1 cellular context compared by ENCODE assay signal in the genomic region with DNA sequence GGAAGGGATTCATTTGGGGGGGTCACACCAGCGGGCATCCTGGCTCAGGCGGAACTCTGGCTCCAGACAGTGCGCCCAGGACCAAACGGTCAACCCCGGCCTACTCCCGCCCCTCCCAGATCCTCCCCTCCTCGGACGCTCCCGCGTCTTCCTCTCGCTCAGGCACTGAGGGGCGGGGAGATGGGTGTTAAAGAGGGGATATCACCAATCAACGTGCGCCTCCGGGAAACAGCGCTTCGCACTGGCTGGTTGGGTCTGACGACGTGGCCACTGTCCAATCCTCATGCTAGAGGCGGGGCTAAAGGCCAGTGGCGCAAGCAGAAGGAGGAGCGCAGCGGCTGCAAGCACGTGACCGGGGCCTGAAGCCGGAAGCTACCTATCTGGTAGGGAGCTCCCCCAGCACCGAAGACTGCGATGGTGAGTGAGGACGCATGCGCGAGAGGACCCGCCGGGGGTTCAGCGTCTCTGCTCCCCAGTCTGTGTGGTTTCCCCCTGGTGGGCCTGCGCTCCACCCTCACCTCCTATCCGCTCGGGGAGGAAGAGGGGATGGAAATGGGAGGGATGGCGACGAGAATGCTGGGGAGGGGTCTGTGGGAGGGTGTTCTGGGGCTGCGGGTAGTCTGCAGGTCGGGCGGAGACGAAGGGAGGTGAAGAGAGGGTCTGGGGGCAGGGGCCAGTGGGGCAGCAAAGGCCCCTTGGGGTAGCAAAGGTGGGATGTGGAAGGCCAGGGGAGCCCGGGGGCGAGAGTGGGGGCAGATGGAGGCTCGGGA.
A peak's percentile ranks its signal among the peaks of the same experiment; 100 is the strongest.
TF ChIP-seq lines count a peak whose summit lies in the region.

A gene (plus strand): TSS at position 360 of the 770 bp plus-strand sequence. CDS start 55 bp downstream, at position 415.

TF ChIP-seq in HepG2, 621 proteins besides CTCF, POLR2A, EP300 and RAD21 (continued from another document and continues in another):
- TF ChIP-seq, protein P1, sequence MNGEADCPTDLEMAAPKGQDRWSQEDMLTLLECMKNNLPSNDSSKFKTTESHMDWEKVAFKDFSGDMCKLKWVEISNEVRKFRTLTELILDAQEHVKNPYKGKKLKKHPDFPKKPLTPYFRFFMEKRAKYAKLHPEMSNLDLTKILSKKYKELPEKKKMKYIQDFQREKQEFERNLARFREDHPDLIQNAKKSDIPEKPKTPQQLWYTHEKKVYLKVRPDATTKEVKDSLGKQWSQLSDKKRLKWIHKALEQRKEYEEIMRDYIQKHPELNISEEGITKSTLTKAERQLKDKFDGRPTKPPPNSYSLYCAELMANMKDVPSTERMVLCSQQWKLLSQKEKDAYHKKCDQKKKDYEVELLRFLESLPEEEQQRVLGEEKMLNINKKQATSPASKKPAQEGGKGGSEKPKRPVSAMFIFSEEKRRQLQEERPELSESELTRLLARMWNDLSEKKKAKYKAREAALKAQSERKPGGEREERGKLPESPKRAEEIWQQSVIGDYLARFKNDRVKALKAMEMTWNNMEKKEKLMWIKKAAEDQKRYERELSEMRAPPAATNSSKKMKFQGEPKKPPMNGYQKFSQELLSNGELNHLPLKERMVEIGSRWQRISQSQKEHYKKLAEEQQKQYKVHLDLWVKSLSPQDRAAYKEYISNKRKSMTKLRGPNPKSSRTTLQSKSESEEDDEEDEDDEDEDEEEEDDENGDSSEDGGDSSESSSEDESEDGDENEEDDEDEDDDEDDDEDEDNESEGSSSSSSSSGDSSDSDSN (CRISPR knock-in tag; IDR thresholded peaks at IDR 0.05) = peak; percentile 48
- TF ChIP-seq ZFP62 (CRISPR knock-in tag; IDR thresholded peaks at IDR 0.05) (no peak), MXD4 (CRISPR knock-in tag; IDR thresholded peaks at IDR 0.05) (peak; percentile 53), KDM5B (CRISPR knock-in tag; IDR thresholded peaks at IDR 0.05; ENCODE audit: borderline replicate concordance) (0 out of 2 replicates have a peak, but pooled peaks have one; percentile 26), FOXP1 (IDR thresholded peaks at IDR 0.05) (no peak), FOXP1 (CRISPR knock-in tag; IDR thresholded peaks at IDR 0.05) (no peak), KAT7 (CRISPR knock-in tag; IDR thresholded peaks at IDR 0.05; ENCODE audit: borderline replicate concordance) (0 out of 2 replicates have a peak, but pooled peaks have one; percentile 28), RXRA (CRISPR knock-in tag; IDR thresholded peaks at IDR 0.05) (peak; percentile 46), HNRNPLL (IDR thresholded peaks at IDR 0.05; ENCODE audit: low read depth, low read length, poor library complexity, severe bottlenecking) (peak; percentile 76), SP140L (CRISPR knock-in tag; IDR thresholded peaks at IDR 0.05; ENCODE audit: borderline replicate concordance) (no peak), ZC3H4 (CRISPR knock-in tag; IDR thresholded peaks at IDR 0.05; ENCODE audit: borderline replicate concordance) (0 out of 2 replicates have a peak, but pooled peaks have one; percentile 55), ZNF274 (CRISPR knock-in tag; IDR thresholded peaks at IDR 0.05) (peak; percentile 69; the same call in 1 of the 2 replicates), SUZ12 (IDR thresholded peaks at IDR 0.05; ENCODE audit: low read depth, low read length) (no peak), NFIB (CRISPR knock-in tag; IDR thresholded peaks at IDR 0.05; ENCODE audit: borderline replicate concordance) (no peak), ZZZ3 (CRISPR knock-in tag; IDR thresholded peaks at IDR 0.05; ENCODE audit: borderline replicate concordance) (no peak), ZMYM4 (CRISPR knock-in tag; IDR thresholded peaks at IDR 0.05) (peak; percentile 89), SIN3A (IDR thresholded peaks at IDR 0.05; ENCODE audit: borderline replicate concordance, low read depth, low read length) (peak; percentile 69; the same call in 1 of the 2 replicates), ZNF777 (CRISPR knock-in tag; IDR thresholded peaks at IDR 0.05) (no peak), ZSCAN12 (CRISPR knock-in tag; IDR thresholded peaks at IDR 0.05) (no peak), GFI1 (CRISPR knock-in tag; IDR thresholded peaks at IDR 0.05; ENCODE audit: borderline replicate concordance) (no peak; the same call in 1 of the 2 replicates), STAT5B (CRISPR knock-in tag; IDR thresholded peaks at IDR 0.05) (0 out of 2 replicates have a peak, but pooled peaks have one; percentile 78), HNRNPL (IDR thresholded peaks at IDR 0.05; ENCODE audit: low read depth, low read length) (0 out of 2 replicates have a peak, but pooled peaks have one; percentile 58), BRCA1 (CRISPR knock-in tag; IDR thresholded peaks at IDR 0.05) (no peak), SRSF1 (optimal IDR thresholded peaks at IDR 0.05; ENCODE audit: low read depth, low read length) (peak; percentile 78), ZNF546 (CRISPR knock-in tag; conservative IDR thresholded peaks at IDR 0.05) (peak; percentile 66; the same call in 1 of the 2 replicates)
- TF ChIP-seq, protein P2, sequence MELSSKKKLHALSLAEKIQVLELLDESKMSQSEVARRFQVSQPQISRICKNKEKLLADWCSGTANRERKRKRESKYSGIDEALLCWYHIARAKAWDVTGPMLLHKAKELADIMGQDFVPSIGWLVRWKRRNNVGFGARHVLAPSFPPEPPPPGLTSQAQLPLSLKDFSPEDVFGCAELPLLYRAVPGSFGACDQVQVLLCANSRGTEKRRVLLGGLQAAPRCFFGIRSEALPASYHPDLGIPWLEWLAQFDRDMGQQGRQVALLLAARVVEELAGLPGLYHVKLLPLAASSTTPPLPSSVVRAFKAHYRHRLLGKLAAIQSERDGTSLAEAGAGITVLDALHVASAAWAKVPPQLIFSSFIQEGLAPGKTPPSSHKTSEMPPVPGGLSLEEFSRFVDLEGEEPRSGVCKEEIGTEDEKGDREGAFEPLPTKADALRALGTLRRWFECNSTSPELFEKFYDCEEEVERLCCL (CRISPR knock-in tag; IDR thresholded peaks at IDR 0.05; ENCODE audit: borderline replicate concordance) = no peak
- TF ChIP-seq, protein P3, sequence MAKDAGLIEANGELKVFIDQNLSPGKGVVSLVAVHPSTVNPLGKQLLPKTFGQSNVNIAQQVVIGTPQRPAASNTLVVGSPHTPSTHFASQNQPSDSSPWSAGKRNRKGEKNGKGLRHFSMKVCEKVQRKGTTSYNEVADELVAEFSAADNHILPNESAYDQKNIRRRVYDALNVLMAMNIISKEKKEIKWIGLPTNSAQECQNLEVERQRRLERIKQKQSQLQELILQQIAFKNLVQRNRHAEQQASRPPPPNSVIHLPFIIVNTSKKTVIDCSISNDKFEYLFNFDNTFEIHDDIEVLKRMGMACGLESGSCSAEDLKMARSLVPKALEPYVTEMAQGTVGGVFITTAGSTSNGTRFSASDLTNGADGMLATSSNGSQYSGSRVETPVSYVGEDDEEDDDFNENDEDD (CRISPR knock-in tag; IDR thresholded peaks at IDR 0.05; ENCODE audit: borderline replicate concordance) = peak; percentile 86; the same call in 1 of the 2 replicates
- TF ChIP-seq, protein P4, sequence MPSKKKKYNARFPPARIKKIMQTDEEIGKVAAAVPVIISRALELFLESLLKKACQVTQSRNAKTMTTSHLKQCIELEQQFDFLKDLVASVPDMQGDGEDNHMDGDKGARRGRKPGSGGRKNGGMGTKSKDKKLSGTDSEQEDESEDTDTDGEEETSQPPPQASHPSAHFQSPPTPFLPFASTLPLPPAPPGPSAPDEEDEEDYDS (CRISPR knock-in tag; IDR thresholded peaks at IDR 0.05) = peak; percentile 99
- TF ChIP-seq, protein P5, sequence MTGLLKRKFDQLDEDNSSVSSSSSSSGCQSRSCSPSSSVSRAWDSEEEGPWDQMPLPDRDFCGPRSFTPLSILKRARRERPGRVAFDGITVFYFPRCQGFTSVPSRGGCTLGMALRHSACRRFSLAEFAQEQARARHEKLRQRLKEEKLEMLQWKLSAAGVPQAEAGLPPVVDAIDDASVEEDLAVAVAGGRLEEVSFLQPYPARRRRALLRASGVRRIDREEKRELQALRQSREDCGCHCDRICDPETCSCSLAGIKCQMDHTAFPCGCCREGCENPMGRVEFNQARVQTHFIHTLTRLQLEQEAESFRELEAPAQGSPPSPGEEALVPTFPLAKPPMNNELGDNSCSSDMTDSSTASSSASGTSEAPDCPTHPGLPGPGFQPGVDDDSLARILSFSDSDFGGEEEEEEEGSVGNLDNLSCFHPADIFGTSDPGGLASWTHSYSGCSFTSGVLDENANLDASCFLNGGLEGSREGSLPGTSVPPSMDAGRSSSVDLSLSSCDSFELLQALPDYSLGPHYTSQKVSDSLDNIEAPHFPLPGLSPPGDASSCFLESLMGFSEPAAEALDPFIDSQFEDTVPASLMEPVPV (CRISPR knock-in tag; IDR thresholded peaks at IDR 0.05) = 0 out of 2 replicates have a peak, but pooled peaks have one; percentile 6
- TF ChIP-seq, protein P6, sequence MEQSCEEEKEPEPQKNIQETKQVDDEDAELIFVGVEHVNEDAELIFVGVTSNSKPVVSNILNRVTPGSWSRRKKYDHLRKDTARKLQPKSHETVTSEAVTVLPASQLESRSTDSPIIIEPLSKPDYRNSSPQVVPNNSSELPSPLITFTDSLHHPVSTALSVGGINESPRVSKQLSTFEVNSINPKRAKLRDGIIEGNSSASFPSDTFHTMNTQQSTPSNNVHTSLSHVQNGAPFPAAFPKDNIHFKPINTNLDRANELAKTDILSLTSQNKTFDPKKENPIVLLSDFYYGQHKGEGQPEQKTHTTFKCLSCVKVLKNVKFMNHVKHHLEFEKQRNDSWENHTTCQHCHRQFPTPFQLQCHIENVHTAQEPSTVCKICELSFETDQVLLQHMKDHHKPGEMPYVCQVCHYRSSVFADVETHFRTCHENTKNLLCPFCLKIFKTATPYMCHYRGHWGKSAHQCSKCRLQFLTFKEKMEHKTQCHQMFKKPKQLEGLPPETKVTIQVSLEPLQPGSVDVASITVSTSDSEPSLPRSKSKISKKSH (CRISPR knock-in tag; IDR thresholded peaks at IDR 0.05; ENCODE audit: borderline replicate concordance) = 0 out of 2 replicates have a peak, but pooled peaks have one; percentile 2
- TF ChIP-seq, protein P7, sequence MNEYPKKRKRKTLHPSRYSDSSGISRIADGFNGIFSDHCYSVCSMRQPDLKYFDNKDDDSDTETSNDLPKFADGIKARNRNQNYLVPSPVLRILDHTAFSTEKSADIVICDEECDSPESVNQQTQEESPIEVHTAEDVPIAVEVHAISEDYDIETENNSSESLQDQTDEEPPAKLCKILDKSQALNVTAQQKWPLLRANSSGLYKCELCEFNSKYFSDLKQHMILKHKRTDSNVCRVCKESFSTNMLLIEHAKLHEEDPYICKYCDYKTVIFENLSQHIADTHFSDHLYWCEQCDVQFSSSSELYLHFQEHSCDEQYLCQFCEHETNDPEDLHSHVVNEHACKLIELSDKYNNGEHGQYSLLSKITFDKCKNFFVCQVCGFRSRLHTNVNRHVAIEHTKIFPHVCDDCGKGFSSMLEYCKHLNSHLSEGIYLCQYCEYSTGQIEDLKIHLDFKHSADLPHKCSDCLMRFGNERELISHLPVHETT (CRISPR knock-in tag; conservative IDR thresholded peaks at IDR 0.05) = peak; percentile 52; the same call in 1 of the 2 replicates
- TF ChIP-seq, protein P8, sequence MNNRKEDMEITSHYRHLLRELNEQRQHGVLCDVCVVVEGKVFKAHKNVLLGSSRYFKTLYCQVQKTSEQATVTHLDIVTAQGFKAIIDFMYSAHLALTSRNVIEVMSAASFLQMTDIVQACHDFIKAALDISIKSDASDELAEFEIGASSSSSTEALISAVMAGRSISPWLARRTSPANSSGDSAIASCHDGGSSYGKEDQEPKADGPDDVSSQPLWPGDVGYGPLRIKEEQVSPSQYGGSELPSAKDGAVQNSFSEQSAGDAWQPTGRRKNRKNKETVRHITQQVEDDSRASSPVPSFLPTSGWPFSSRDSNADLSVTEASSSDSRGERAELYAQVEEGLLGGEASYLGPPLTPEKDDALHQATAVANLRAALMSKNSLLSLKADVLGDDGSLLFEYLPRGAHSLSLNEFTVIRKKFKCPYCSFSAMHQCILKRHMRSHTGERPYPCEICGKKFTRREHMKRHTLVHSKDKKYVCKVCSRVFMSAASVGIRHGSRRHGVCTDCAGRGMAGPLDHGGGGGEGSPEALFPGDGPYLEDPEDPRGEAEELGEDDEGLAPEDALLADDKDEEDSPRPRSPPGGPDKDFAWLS (CRISPR knock-in tag; IDR thresholded peaks at IDR 0.05; ENCODE audit: borderline replicate concordance) = no peak
- TF ChIP-seq, protein P9, sequence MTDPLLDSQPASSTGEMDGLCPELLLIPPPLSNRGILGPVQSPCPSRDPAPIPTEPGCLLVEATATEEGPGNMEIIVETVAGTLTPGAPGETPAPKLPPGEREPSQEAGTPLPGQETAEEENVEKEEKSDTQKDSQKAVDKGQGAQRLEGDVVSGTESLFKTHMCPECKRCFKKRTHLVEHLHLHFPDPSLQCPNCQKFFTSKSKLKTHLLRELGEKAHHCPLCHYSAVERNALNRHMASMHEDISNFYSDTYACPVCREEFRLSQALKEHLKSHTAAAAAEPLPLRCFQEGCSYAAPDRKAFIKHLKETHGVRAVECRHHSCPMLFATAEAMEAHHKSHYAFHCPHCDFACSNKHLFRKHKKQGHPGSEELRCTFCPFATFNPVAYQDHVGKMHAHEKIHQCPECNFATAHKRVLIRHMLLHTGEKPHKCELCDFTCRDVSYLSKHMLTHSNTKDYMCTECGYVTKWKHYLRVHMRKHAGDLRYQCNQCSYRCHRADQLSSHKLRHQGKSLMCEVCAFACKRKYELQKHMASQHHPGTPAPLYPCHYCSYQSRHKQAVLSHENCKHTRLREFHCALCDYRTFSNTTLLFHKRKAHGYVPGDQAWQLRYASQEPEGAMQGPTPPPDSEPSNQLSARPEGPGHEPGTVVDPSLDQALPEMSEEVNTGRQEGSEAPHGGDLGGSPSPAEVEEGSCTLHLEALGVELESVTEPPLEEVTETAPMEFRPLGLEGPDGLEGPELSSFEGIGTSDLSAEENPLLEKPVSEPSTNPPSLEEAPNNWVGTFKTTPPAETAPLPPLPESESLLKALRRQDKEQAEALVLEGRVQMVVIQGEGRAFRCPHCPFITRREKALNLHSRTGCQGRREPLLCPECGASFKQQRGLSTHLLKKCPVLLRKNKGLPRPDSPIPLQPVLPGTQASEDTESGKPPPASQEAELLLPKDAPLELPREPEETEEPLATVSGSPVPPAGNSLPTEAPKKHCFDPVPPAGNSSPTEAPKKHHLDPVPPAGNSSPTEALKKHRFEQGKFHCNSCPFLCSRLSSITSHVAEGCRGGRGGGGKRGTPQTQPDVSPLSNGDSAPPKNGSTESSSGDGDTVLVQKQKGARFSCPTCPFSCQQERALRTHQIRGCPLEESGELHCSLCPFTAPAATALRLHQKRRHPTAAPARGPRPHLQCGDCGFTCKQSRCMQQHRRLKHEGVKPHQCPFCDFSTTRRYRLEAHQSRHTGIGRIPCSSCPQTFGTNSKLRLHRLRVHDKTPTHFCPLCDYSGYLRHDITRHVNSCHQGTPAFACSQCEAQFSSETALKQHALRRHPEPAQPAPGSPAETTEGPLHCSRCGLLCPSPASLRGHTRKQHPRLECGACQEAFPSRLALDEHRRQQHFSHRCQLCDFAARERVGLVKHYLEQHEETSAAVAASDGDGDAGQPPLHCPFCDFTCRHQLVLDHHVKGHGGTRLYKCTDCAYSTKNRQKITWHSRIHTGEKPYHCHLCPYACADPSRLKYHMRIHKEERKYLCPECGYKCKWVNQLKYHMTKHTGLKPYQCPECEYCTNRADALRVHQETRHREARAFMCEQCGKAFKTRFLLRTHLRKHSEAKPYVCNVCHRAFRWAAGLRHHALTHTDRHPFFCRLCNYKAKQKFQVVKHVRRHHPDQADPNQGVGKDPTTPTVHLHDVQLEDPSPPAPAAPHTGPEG (CRISPR knock-in tag; IDR thresholded peaks at IDR 0.05) = no peak
